Comparison of ENCODE assay signal across 29 cellular contexts in the genomic region with DNA sequence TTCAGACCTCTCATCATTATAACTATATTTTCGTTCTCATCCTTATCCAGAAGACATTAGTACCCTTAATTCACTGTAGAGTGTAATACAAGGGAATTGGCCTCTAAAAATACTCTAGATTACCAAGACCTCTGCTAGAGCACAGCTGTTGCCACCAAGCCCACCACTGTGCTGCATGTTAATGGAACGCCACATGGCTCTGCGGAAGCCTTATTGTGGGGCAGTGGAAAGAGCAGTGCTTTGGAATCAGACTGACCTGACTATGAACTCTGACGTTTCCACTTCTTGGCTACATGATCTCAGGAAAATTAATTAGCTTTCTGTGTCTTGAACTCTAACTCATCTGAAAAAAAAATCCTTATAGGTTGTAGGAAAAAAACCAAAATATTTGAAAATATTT.
"Had no signal": no experiment of that assay in that cellular context is flagged by ENCODE, and none has a peak within 500 bp of the region (broad histone marks: within the 10 kb centered on the region; RNA-seq: fewer than 3 reads in every experiment).

No MANE protein-coding gene starts in this region.

- H3K4me1 Mint-ChIP-seq: immature natural killer cell; naive thymus-derived CD8-positive, alpha-beta T cell; neural crest cell; stimulated activated effector memory CD8-positive, alpha-beta T cell treated with anti-CD3 and anti-CD28 coated beads, Interleukin-12 subunit alpha, Interleukin-12 subunit beta, amount 100 ng/mL, for 72 hours had no signal

- DNase-seq: hippocampal formation; immature natural killer cell; kidney; left colon; left ventricle myocardium inferior; midbrain; mucosa of descending colon; naive thymus-derived CD8-positive, alpha-beta T cell; nucleus accumbens; pancreas; posterior cingulate gyrus; retina; right cardiac atrium; small intestine; spleen; stimulated activated CD4-positive, alpha-beta T cell treated with anti-CD3 and anti-CD28 coated beads, Interleukin-4, amount 100 ng/mL, for 24 hours; stimulated activated naive CD4-positive, alpha-beta T cell; tibial artery; trophoblast cell; upper lobe of right lung had no signal

- H3K4me1 ChIP-seq: left ventricle myocardium inferior, pancreas, prostate gland, spleen, suprapubic skin, tibial artery, upper lobe of right lung had no signal

- ATAC-seq: left colon; mucosa of descending colon; naive thymus-derived CD8-positive, alpha-beta T cell; pancreas; right cardiac atrium; sciatic nerve; stimulated activated effector memory CD8-positive, alpha-beta T cell treated with anti-CD3 and anti-CD28 coated beads, Interleukin-12 subunit alpha, Interleukin-12 subunit beta, amount 100 ng/mL, for 72 hours; upper lobe of right lung had no signal

- H3K27ac Mint-ChIP-seq: immature natural killer cell; memory B cell; naive thymus-derived CD8-positive, alpha-beta T cell; stimulated activated effector memory CD8-positive, alpha-beta T cell treated with anti-CD3 and anti-CD28 coated beads, Interleukin-12 subunit alpha, Interleukin-12 subunit beta, amount 100 ng/mL, for 72 hours; stimulated activated naive CD8-positive, alpha-beta T cell treated with anti-CD3 and anti-CD28 coated beads, Interleukin-15, Interleukin-2, amounts not matched to agents 100 ng/mL and 50 ng/mL, for 24 hours had no signal

- H3K4me3 ChIP-seq: left ventricle myocardium inferior, mucosa of descending colon, pancreas, prostate gland, spleen, suprapubic skin, thoracic aorta, tibial artery, upper lobe of right lung had no signal

- H3K9me3 Mint-ChIP-seq: immature natural killer cell; neural crest cell; stimulated activated naive CD8-positive, alpha-beta T cell treated with anti-CD3 and anti-CD28 coated beads, Interleukin-15, Interleukin-2, amounts not matched to agents 100 ng/mL and 50 ng/mL, for 24 hours had no signal

- H3K4me3 Mint-ChIP-seq: immature natural killer cell; memory B cell; naive thymus-derived CD8-positive, alpha-beta T cell; nephron; neural crest cell; stimulated activated effector memory CD8-positive, alpha-beta T cell treated with anti-CD3 and anti-CD28 coated beads, Interleukin-12 subunit alpha, Interleukin-12 subunit beta, amount 100 ng/mL, for 72 hours; stimulated activated naive CD8-positive, alpha-beta T cell treated with anti-CD3 and anti-CD28 coated beads, Interleukin-15, Interleukin-2, amounts not matched to agents 100 ng/mL and 50 ng/mL, for 24 hours had no signal

- H3K27ac ChIP-seq: left ventricle myocardium inferior, pancreas, prostate gland, spleen, suprapubic skin, thoracic aorta, tibial artery, upper lobe of right lung had no signal

- H3K36me3 ChIP-seq: left ventricle myocardium inferior, pancreas, prostate gland, spleen, suprapubic skin, thoracic aorta, tibial artery, upper lobe of right lung had no signal

- H3K9me3 ChIP-seq: left ventricle myocardium inferior, mucosa of descending colon, pancreas, prostate gland, spleen, suprapubic skin, thoracic aorta, tibial artery, upper lobe of right lung had no signal

- H3K36me3 Mint-ChIP-seq: immature natural killer cell; memory B cell; naive thymus-derived CD8-positive, alpha-beta T cell; stimulated activated effector memory CD8-positive, alpha-beta T cell treated with anti-CD3 and anti-CD28 coated beads, Interleukin-12 subunit alpha, Interleukin-12 subunit beta, amount 100 ng/mL, for 72 hours had no signal
